In the genomic region with DNA sequence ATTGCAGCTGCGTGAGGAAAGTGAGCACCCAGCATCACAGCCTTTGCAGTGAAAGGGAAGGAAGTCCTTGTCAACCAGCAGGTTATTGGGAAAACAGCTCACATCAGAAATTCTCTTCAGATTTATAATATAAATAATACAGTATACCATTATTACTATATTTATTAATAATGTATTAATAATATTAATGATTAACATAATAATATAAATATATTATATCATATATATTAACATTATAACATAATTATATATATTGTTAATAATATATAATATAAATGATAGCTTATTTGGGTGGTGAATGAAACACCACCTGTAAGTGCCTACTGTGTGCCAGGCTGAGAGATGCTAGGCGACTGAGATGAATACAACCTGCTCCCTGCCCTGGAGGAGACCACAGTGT, we compare ENCODE assay signal across 37 cellular contexts.
"Had no signal": no experiment of that assay in that cellular context is flagged by ENCODE, and none has a peak within 500 bp of the region (broad histone marks: within the 10 kb centered on the region; RNA-seq: fewer than 3 reads in every experiment).

No MANE protein-coding gene starts in this region.

- H3K27ac ChIP-seq: ascending aorta, cardiac muscle cell, VCaP had no signal

- H3K36me3 Mint-ChIP-seq: activated CD8-positive, alpha-beta memory T cell treated with anti-CD3 and anti-CD28 coated beads, Interleukin-2, amount 10 ng/mL, durations not matched to agents 7 days and 5 days; activated naive CD4-positive, alpha-beta T cell treated with anti-CD3 and anti-CD28 coated beads, Interleukin-2, amount 10 ng/mL, durations not matched to agents 7 days and 5 days; activated naive CD4-positive, alpha-beta T cell treated with anti-CD3 and anti-CD28 coated beads, Interleukin-2, amount 50 U/mL, for 24 hours; activated naive CD8-positive, alpha-beta T cell; activated naive CD8-positive, alpha-beta T cell treated with anti-CD3 and anti-CD28 coated beads, Interleukin-2, amount 10 ng/mL, durations not matched to agents 7 days and 5 days; brain had no signal

- ATAC-seq: activated CD4-positive, CD25-positive, alpha-beta regulatory T cell treated with anti-CD3 and anti-CD28 coated beads, Interleukin-2, amount 50 U/mL, for 24 hours; activated CD8-positive, alpha-beta memory T cell treated with anti-CD3 and anti-CD28 coated beads, Interleukin-2, amount 10 ng/mL, durations not matched to agents 7 days and 5 days; activated CD8-positive, alpha-beta T cell treated with anti-CD3 and anti-CD28 coated beads, Interleukin-2, amount 10 ng/mL, durations not matched to agents 7 days and 5 days; activated naive CD8-positive, alpha-beta T cell treated with anti-CD3 and anti-CD28 coated beads, Interleukin-2, amount 50 U/mL, for 24 hours had no signal

- H3K9me3 ChIP-seq: ascending aorta had no signal

- H3K27me3 ChIP-seq: ascending aorta, cardiac muscle cell had no signal

- H3K4me3 ChIP-seq: ascending aorta, cardiac muscle cell had no signal

- H3K4me3 Mint-ChIP-seq: activated CD4-positive, alpha-beta memory T cell treated with anti-CD3 and anti-CD28 coated beads, Interleukin-2, amount 10 ng/mL, durations not matched to agents 7 days and 5 days; activated CD4-positive, alpha-beta T cell treated with anti-CD3 and anti-CD28 coated beads for 36 hours; activated CD4-positive, alpha-beta T cell treated with anti-CD3 and anti-CD28 coated beads, Interleukin-2, amount 10 ng/mL, durations not matched to agents 7 days and 5 days; activated CD8-positive, alpha-beta memory T cell treated with anti-CD3 and anti-CD28 coated beads, Interleukin-2, amount 10 ng/mL, durations not matched to agents 7 days and 5 days; activated CD8-positive, alpha-beta T cell treated with anti-CD3 and anti-CD28 coated beads, Interleukin-2, amount 10 ng/mL, durations not matched to agents 7 days and 5 days; activated naive CD4-positive, alpha-beta T cell treated with anti-CD3 and anti-CD28 coated beads, Interleukin-2, amount 10 ng/mL, durations not matched to agents 7 days and 5 days; activated naive CD4-positive, alpha-beta T cell treated with anti-CD3 and anti-CD28 coated beads, Interleukin-2, amount 50 U/mL, for 24 hours; activated naive CD8-positive, alpha-beta T cell; activated naive CD8-positive, alpha-beta T cell treated with anti-CD3 and anti-CD28 coated beads, Interleukin-2, amount 10 ng/mL, durations not matched to agents 7 days and 5 days; activated naive CD8-positive, alpha-beta T cell treated with anti-CD3 and anti-CD28 coated beads, Interleukin-2, amount 50 U/mL, for 24 hours; activated T-cell treated with anti-CD3 and anti-CD28 coated beads, Interleukin-2, amount 50 U/mL, for 24 hours; brain; central memory CD8-positive, alpha-beta T cell; T-helper 1 cell treated with Interleukin-12 subunit alpha and Interleukin-12 subunit beta and Interleukin-4 antibody, amounts not matched to agents 30 μg/mL and 1 μg/mL, for 36 hours; T-helper 2 cell treated with Interferon-gamma antibody and Interleukin-4, amounts not matched to agents 5 μg/mL and 100 μg/mL, for 36 hours had no signal

- H3K36me3 ChIP-seq: ascending aorta, cardiac muscle cell had no signal

- H3K4me1 Mint-ChIP-seq: activated CD4-positive, alpha-beta memory T cell treated with anti-CD3 and anti-CD28 coated beads, Interleukin-2, amount 10 ng/mL, durations not matched to agents 7 days and 5 days; activated CD4-positive, alpha-beta T cell treated with anti-CD3 and anti-CD28 coated beads, Interleukin-2, amount 10 ng/mL, durations not matched to agents 7 days and 5 days; activated CD8-positive, alpha-beta memory T cell treated with anti-CD3 and anti-CD28 coated beads, Interleukin-2, amount 10 ng/mL, durations not matched to agents 7 days and 5 days; activated naive CD4-positive, alpha-beta T cell treated with anti-CD3 and anti-CD28 coated beads, Interleukin-2, amount 10 ng/mL, durations not matched to agents 7 days and 5 days; activated naive CD4-positive, alpha-beta T cell treated with anti-CD3 and anti-CD28 coated beads, Interleukin-2, amount 50 U/mL, for 24 hours; activated naive CD8-positive, alpha-beta T cell treated with anti-CD3 and anti-CD28 coated beads, Interleukin-2, amount 10 ng/mL, durations not matched to agents 7 days and 5 days; activated naive CD8-positive, alpha-beta T cell treated with anti-CD3 and anti-CD28 coated beads, Interleukin-2, amount 50 U/mL, for 24 hours; central memory CD8-positive, alpha-beta T cell had no signal

- FAIRE-seq: bronchial epithelial cell, TTC549 had no signal

- DNase-seq: activated CD4-positive, alpha-beta memory T cell treated with anti-CD3 and anti-CD28 coated beads, Interleukin-2, amount 10 ng/mL, durations not matched to agents 7 days and 5 days; activated CD4-positive, alpha-beta T cell treated with anti-CD3 and anti-CD28 coated beads for 1 hour; activated CD4-positive, alpha-beta T cell treated with anti-CD3 and anti-CD28 coated beads for 48 hours; activated CD4-positive, alpha-beta T cell treated with anti-CD3 and anti-CD28 coated beads, Interleukin-2, amount 10 ng/mL, durations not matched to agents 7 days and 5 days; activated CD4-positive, alpha-beta T cell treated with anti-CD3 and anti-CD28 coated beads, Interleukin-2, amount 50 U/mL, for 48 hours; activated CD4-positive, CD25-positive, alpha-beta regulatory T cell; activated CD8-positive, alpha-beta memory T cell treated with anti-CD3 and anti-CD28 coated beads for 24 hours; activated CD8-positive, alpha-beta memory T cell treated with anti-CD3 and anti-CD28 coated beads, Interleukin-2, amount 10 ng/mL, durations not matched to agents 7 days and 5 days; activated CD8-positive, alpha-beta memory T cell treated with anti-CD3 and anti-CD28 coated beads, Interleukin-2, amount 50 U/mL, for 48 hours; activated CD8-positive, alpha-beta T cell treated with anti-CD3 and anti-CD28 coated beads, Interleukin-2, amount 10 ng/mL, durations not matched to agents 7 days and 5 days; activated gamma-delta T cell treated with Interleukin-2 at 50 U/mL for 16 hours; activated naive CD4-positive, alpha-beta T cell treated with anti-CD3 and anti-CD28 coated beads, Interleukin-2, amount 10 ng/mL, durations not matched to agents 7 days and 5 days; activated naive CD4-positive, alpha-beta T cell treated with Interleukin-2 at 50 U/mL for 16 hours; activated naive CD8-positive, alpha-beta T cell treated with anti-CD3 and anti-CD28 coated beads, Interleukin-2, amount 10 ng/mL, durations not matched to agents 7 days and 5 days; activated naive CD8-positive, alpha-beta T cell treated with anti-CD3 and anti-CD28 coated beads, Interleukin-2, amount 50 U/mL, for 24 hours; activated T-cell treated with anti-CD3 and anti-CD28 coated beads, Interleukin-2, amount 50 U/mL, for 24 hours; activated T-cell treated with anti-CD3 and anti-CD28 coated beads, Interleukin-2, amount 50 U/mL, for 48 hours; amygdala; anterior cingulate cortex; caudate nucleus; cerebellar nuclear complex; T-helper 1 cell; T-helper 2 cell; T-helper 9 cell had no signal

- H3K4me1 ChIP-seq: ascending aorta had no signal

- H3K27ac Mint-ChIP-seq: activated CD4-positive, alpha-beta memory T cell treated with anti-CD3 and anti-CD28 coated beads, Interleukin-2, amount 10 ng/mL, durations not matched to agents 7 days and 5 days; activated CD4-positive, alpha-beta T cell treated with anti-CD3 and anti-CD28 coated beads for 36 hours; activated CD4-positive, alpha-beta T cell treated with anti-CD3 and anti-CD28 coated beads, Interleukin-2, amount 10 ng/mL, durations not matched to agents 7 days and 5 days; activated CD8-positive, alpha-beta memory T cell treated with anti-CD3 and anti-CD28 coated beads, Interleukin-2, amount 10 ng/mL, durations not matched to agents 7 days and 5 days; activated CD8-positive, alpha-beta T cell treated with anti-CD3 and anti-CD28 coated beads, Interleukin-2, amount 10 ng/mL, durations not matched to agents 7 days and 5 days; activated naive CD4-positive, alpha-beta T cell treated with anti-CD3 and anti-CD28 coated beads, Interleukin-2, amount 10 ng/mL, durations not matched to agents 7 days and 5 days; activated naive CD4-positive, alpha-beta T cell treated with anti-CD3 and anti-CD28 coated beads, Interleukin-2, amount 50 U/mL, for 24 hours; activated naive CD8-positive, alpha-beta T cell; activated naive CD8-positive, alpha-beta T cell treated with anti-CD3 and anti-CD28 coated beads, Interleukin-2, amount 10 ng/mL, durations not matched to agents 7 days and 5 days; activated naive CD8-positive, alpha-beta T cell treated with anti-CD3 and anti-CD28 coated beads, Interleukin-2, amount 50 U/mL, for 24 hours; activated T-cell treated with anti-CD3 and anti-CD28 coated beads, Interleukin-2, amount 50 U/mL, for 24 hours; T-helper 1 cell treated with Interleukin-12 subunit alpha and Interleukin-12 subunit beta and Interleukin-4 antibody, amounts not matched to agents 30 μg/mL and 1 μg/mL, for 36 hours; T-helper 2 cell treated with Interferon-gamma antibody and Interleukin-4, amounts not matched to agents 5 μg/mL and 100 μg/mL, for 36 hours had no signal

- H3K9me3 Mint-ChIP-seq: activated CD4-positive, alpha-beta T cell treated with anti-CD3 and anti-CD28 coated beads, Interleukin-2, amount 10 ng/mL, durations not matched to agents 7 days and 5 days; activated naive CD4-positive, alpha-beta T cell treated with anti-CD3 and anti-CD28 coated beads, Interleukin-2, amount 10 ng/mL, durations not matched to agents 7 days and 5 days; activated naive CD4-positive, alpha-beta T cell treated with anti-CD3 and anti-CD28 coated beads, Interleukin-2, amount 50 U/mL, for 24 hours; activated naive CD8-positive, alpha-beta T cell treated with anti-CD3 and anti-CD28 coated beads, Interleukin-2, amount 10 ng/mL, durations not matched to agents 7 days and 5 days; activated naive CD8-positive, alpha-beta T cell treated with anti-CD3 and anti-CD28 coated beads, Interleukin-2, amount 50 U/mL, for 24 hours; activated T-cell treated with anti-CD3 and anti-CD28 coated beads, Interleukin-2, amount 50 U/mL, for 24 hours; central memory CD8-positive, alpha-beta T cell; T-helper 1 cell treated with Interleukin-12 subunit alpha and Interleukin-12 subunit beta and Interleukin-4 antibody, amounts not matched to agents 30 μg/mL and 1 μg/mL, for 36 hours; T-helper 2 cell treated with Interferon-gamma antibody and Interleukin-4, amounts not matched to agents 5 μg/mL and 100 μg/mL, for 36 hours had no signal

- H3K27me3 Mint-ChIP-seq: activated CD4-positive, alpha-beta memory T cell treated with anti-CD3 and anti-CD28 coated beads, Interleukin-2, amount 10 ng/mL, durations not matched to agents 7 days and 5 days; activated CD4-positive, alpha-beta T cell treated with anti-CD3 and anti-CD28 coated beads, Interleukin-2, amount 10 ng/mL, durations not matched to agents 7 days and 5 days; activated CD8-positive, alpha-beta memory T cell treated with anti-CD3 and anti-CD28 coated beads, Interleukin-2, amount 10 ng/mL, durations not matched to agents 7 days and 5 days; activated naive CD8-positive, alpha-beta T cell treated with anti-CD3 and anti-CD28 coated beads, Interleukin-2, amount 50 U/mL, for 24 hours; central memory CD8-positive, alpha-beta T cell had no signal
